Comparison of ENCODE assay signal across 2 cellular contexts in genomic region chr13:101457176-101457575, GRCh38.
TF ChIP-seq lines count a peak whose summit lies in the region.

No MANE protein-coding gene starts in this region.

TF ChIP-seq in SK-N-SH, 30 proteins besides CTCF, POLR2A, EP300 and RAD21 (continued from another document):
- TF ChIP-seq GABPA (IDR thresholded peaks at IDR 0.05; ENCODE audit: low read depth) (no peak), MXI1 (IDR thresholded peaks at IDR 0.05; ENCODE audit: low read depth, low read length) (no peak), MAX (IDR thresholded peaks at IDR 0.05; ENCODE audit: low read depth) (no peak), GATA2 (CRISPR knock-in tag; IDR thresholded peaks at IDR 0.05) (no peak), RCOR1 (IDR thresholded peaks at IDR 0.05; ENCODE audit: low read length) (no peak)

TF ChIP-seq in WTC11, 78 proteins besides CTCF, POLR2A, EP300 and RAD21:
- no peak for TF ChIP-seq ZNF281 (CRISPR knock-in tag; IDR thresholded peaks at IDR 0.05)
- TF ChIP-seq, protein P1, sequence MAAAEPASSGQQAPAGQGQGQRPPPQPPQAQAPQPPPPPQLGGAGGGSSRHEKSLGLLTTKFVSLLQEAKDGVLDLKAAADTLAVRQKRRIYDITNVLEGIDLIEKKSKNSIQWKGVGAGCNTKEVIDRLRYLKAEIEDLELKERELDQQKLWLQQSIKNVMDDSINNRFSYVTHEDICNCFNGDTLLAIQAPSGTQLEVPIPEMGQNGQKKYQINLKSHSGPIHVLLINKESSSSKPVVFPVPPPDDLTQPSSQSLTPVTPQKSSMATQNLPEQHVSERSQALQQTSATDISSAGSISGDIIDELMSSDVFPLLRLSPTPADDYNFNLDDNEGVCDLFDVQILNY (CRISPR knock-in tag; IDR thresholded peaks at IDR 0.05): no peak
